12 cellular contexts compared by ENCODE assay signal in the genomic region with DNA sequence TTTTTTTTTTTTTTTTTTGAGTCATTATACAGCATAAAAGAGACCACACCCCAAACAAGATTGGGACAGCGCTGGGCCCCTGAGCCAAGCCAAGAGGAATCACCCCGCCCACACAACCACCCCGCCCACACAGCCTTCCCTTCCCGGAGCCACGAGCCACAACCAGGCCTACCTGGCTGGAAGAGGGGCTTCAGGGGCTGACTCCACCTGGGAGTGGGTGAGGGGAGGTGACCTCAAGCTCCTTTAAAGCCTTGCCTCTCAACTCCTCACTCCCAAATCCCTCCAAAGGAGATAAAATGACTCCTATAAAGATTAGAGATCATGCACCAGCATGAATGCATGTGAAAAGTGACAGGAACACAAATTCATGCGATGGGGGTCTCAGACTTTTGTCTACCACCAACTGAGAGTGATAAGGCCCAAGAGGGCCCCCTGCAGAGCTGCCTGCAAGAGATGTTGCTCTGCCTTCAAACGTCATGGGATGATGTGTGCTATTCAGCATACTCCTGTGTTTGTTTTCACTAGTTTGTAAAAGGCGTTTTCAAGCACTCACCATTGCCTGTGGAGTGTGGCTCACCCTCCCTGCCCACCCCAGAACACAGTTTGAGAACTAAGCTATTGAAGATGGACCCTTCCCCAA. TPM values are rescaled to one million over a fixed set of nuclear protein-coding genes. Genes with fewer than 3 reads are reported as not detected.
DNase-seq lines count a peak whose midpoint lies in the region; ATAC-seq and TF ChIP-seq lines count a peak whose summit lies in the region.
"Had no signal": no experiment of that assay in that cellular context is flagged by ENCODE, and none has a peak within 500 bp of the region (broad histone marks: within the 10 kb centered on the region; RNA-seq: fewer than 3 reads in every experiment).

No MANE protein-coding gene starts in this region.

- H3K36me3 ChIP-seq in Peyer's patch: no peaks in the 10 kb centered on the region
- H3K36me3 ChIP-seq: adrenal gland, BE2C had no signal

- ATAC-seq in GM18861 (IDR thresholded peaks at IDR 0.05; ENCODE audit: unreplicated experiment): no peak

- no peaks in the 10 kb centered on the region for H3K9me3 ChIP-seq in Peyer's patch
- H3K9me3 ChIP-seq: adrenal gland, BE2C had no signal

- H3K4me1 ChIP-seq in Peyer's patch: peaks cover 0 to 6% (median 0%) of the 10 kb centered on the region in 4 donors

- H3K27ac ChIP-seq in Peyer's patch: no peak overlapping the region
- H3K27ac ChIP-seq: adrenal gland had no signal

- peak; percentile 57 for DNase-seq in activated CD8-positive, alpha-beta memory T cell treated with anti-CD3 and anti-CD28 coated beads for 24 hours
- no peak for DNase-seq in activated CD8-positive, alpha-beta memory T cell treated with anti-CD3 and anti-CD28 coated beads, Interleukin-2, amount 50 U/mL, for 48 hours
- DNase-seq in Peyer's patch: peak in 2 of 3 donors; percentile 50 to 60
- peak; percentile 51 for DNase-seq in germinal center (ENCODE audit: low spot score)
- peak; percentile 49 for DNase-seq in stimulated activated CD8-positive, alpha-beta memory T cell treated with anti-CD3 and anti-CD28 coated beads, Interleukin-4, amount 100 ng/mL, for 48 hours
- DNase-seq in occipital lobe (lab: John Stamatoyannopoulos, UW): no peak
- DNase-seq in SKM-1 treated with dmso at 0.1 percent for 144 hours (lab: John Stamatoyannopoulos, UW; ENCODE audit: unreplicated experiment): no peak
- DNase-seq: BE2C, hippocampal formation, NCI-H1105 had no signal

- H3K27me3 ChIP-seq in Peyer's patch: no peaks in the 10 kb centered on the region
- H3K27me3 ChIP-seq: adrenal gland, BE2C had no signal

- TF ChIP-seq POLR2A in Peyer's patch (IDR thresholded peaks at IDR 0.05): no peak

- no peak for TF ChIP-seq CTCF in Peyer's patch (IDR thresholded peaks at IDR 0.05)

- no peak overlapping the region for H3K4me3 ChIP-seq in Peyer's patch
- H3K4me3 ChIP-seq: adrenal gland had no signal

RNA-seq across cellular contexts. Expression of gene KLF13, which starts 23.1 kb away (rescaled TPM):
- 10 to 100 TPM; 51.2 to 80.4 (median 75.6) TPM for total RNA-seq in Peyer's patch
- total RNA-seq in occipital lobe: 47.9 TPM

Comparison
In these comparisons a context has a peak if more than half of its experiments do, and no peak if none do; other contexts are left out.
1. DNase-seq: peak in activated CD8-positive, alpha-beta memory T cell treated with anti-CD3 and anti-CD28 coated beads for 24 hours (single experiment), Peyer's patch (2 of 3), germinal center (single experiment) and stimulated activated CD8-positive, alpha-beta memory T cell treated with anti-CD3 and anti-CD28 coated beads, Interleukin-4, amount 100 ng/mL, for 48 hours (single experiment); none in activated CD8-positive, alpha-beta memory T cell treated with anti-CD3 and anti-CD28 coated beads, Interleukin-2, amount 50 U/mL, for 48 hours (single experiment), occipital lobe (single experiment) and SKM-1 treated with dmso at 0.1 percent for 144 hours (single experiment).